Comparison of ENCODE assay signal across 10 cellular contexts in genomic region chr17:50170662-50171370, GRCh38. TPM values are rescaled to one million over a fixed set of nuclear protein-coding genes. Genes with fewer than 3 reads are reported as not detected.
DNase-seq lines count a peak whose midpoint lies in the region; ATAC-seq, FAIRE-seq and TF ChIP-seq lines count a peak whose summit lies in the region.
"Had no signal": no experiment of that assay in that cellular context is flagged by ENCODE, and none has a peak within 500 bp of the region (broad histone marks: within the 10 kb centered on the region; RNA-seq: fewer than 3 reads in every experiment).

No MANE protein-coding gene starts in this region.

- H3K36me3 Mint-ChIP-seq in nephron (ENCODE audit: low read depth), result no peaks in the 10 kb centered on the region

- H3K9me3 ChIP-seq in right lobe of liver (no peaks in the 10 kb centered on the region), A673 (ENCODE audit: low read depth, low read length, poor library complexity, severe bottlenecking) (no peaks in the 10 kb centered on the region)

- no peaks in the 10 kb centered on the region for H3K27me3 ChIP-seq in right lobe of liver
- no peaks in the 10 kb centered on the region for H3K27me3 ChIP-seq in A673 (replicated peaks; ENCODE audit: insufficient read depth, low read depth, low read length, poor library complexity)

- H3K27me3 Mint-ChIP-seq in nephron (ENCODE audit: low read depth), result no peaks in the 10 kb centered on the region
- H3K27me3 Mint-ChIP-seq: memory B cell had no signal

- peak overlapping the region; percentile 19 to 100 (median 77) for H3K27ac Mint-ChIP-seq in nephron
- H3K27ac Mint-ChIP-seq: memory B cell had no signal

- CTCF ChIA-PET in A673 (lab: Charles Lee), result interaction anchor here (0.6 kb wide), 1 partner anchor 29 kb away, joined by 6 read pairs; no protein-coding TSS in a partner anchor

- H3K4me3 ChIP-seq in right lobe of liver, result no peak overlapping the region
- no peak overlapping the region for H3K4me3 ChIP-seq in A673 (ENCODE audit: low read depth, low read length, poor library complexity, severe bottlenecking)

- ATAC-seq in GM18907 (IDR thresholded peaks at IDR 0.05; ENCODE audit: unreplicated experiment) (peak; percentile 72), HG02610 (IDR thresholded peaks at IDR 0.05; ENCODE audit: unreplicated experiment) (peak; percentile 71), right lobe of liver (no peak)

- DNase-seq in RCC 7860 (ENCODE audit: low spot score), result peak; percentile 58
- DNase-seq in GF-D8 (lab: John Stamatoyannopoulos, UW), result no peak
- DNase-seq in right lobe of liver, result no peak
- no peak for DNase-seq in A673 (ENCODE audit: low spot score)
- DNase-seq: stimulated activated CD4-positive, alpha-beta T cell treated with anti-CD3 and anti-CD28 coated beads, Interleukin-1b, Interleukin-23, amount 100 ng/mL, for 48 hours had no signal

- H3K4me1 ChIP-seq in right lobe of liver, result peaks cover 0 to 2% (median 0%) of the 10 kb centered on the region in 4 donors
- no peaks in the 10 kb centered on the region for H3K4me1 ChIP-seq in A673 (ENCODE audit: insufficient read depth, low read length, poor library complexity, severe bottlenecking)

- H3K4me3 Mint-ChIP-seq in nephron, result peak overlapping the region in 1 of 3 experiments; percentile 0
- H3K4me3 Mint-ChIP-seq: memory B cell had no signal

- no peak for TF ChIP-seq CTCF in nephron (IDR thresholded peaks at IDR 0.05; ENCODE audit: unreplicated experiment in 3 of 3)
- no peak for TF ChIP-seq CTCF in right lobe of liver (IDR thresholded peaks at IDR 0.05)
- no peak for TF ChIP-seq CTCF in A673 (conservative IDR thresholded peaks at IDR 0.05; ENCODE audit: low read depth, low read length)

- POLR2A ChIA-PET in A673 (lab: Charles Lee; ENCODE audit: low non-redundant PET), result no interaction called here

- no TSS peak for BruUV-seq in A673 (replicated peaks; lab: Mats Ljungman, UMichigan)

- intact Hi-C loops in right lobe of liver (cut with DNase I), result no loop called here
- intact Hi-C loops in A673 (cut with micrococcal nuclease; ENCODE audit: unreplicated experiment), result no loop called here

- no peak for TF ChIP-seq POLR2A in right lobe of liver (IDR thresholded peaks at IDR 0.05)

- peak; percentile 53 for FAIRE-seq in RCC 7860 (lab: Jason Lieb, UNC)

- WGBS in right lobe of liver (ENCODE audit: insufficient coverage, low coverage, low lambda C conversion rate, missing lambda C conversion rate), result 69% methylated on average over 3 of the region's 10 CpGs

- H3K27ac ChIP-seq in right lobe of liver (no peak overlapping the region), A673 (ENCODE audit: low read depth, low read length, poor library complexity, severe bottlenecking) (no peak overlapping the region)
- H3K27ac ChIP-seq: epithelial cell of prostate had no signal

- H3K36me3 ChIP-seq in right lobe of liver, result no peaks in the 10 kb centered on the region
- H3K36me3 ChIP-seq in A673 (ENCODE audit: insufficient read depth, low read length, poor library complexity, severe bottlenecking), result no peaks in the 10 kb centered on the region

- peaks cover 45% of the 10 kb centered on the region for H3K4me1 Mint-ChIP-seq in nephron

- no peaks in the 10 kb centered on the region for H3K9me3 Mint-ChIP-seq in nephron
- H3K9me3 Mint-ChIP-seq: memory B cell had no signal

RNA-seq across cellular contexts. Expression of gene SGCA, which starts 5.0 kb away (rescaled TPM):
- total RNA-seq in right lobe of liver (1 to 10 TPM in 4 of 6 experiments, under 1 TPM in 2; 0.48 to 2.8 (median 1.6) TPM), A673 (2021) (not detected in 2 replicates)

RNA-seq across cellular contexts. Expression of gene PPP1R9B, which starts 20.3 kb away (rescaled TPM):
- total RNA-seq in right lobe of liver (10 to 100 TPM in 5 of 6 experiments, 1 to 10 TPM in 1; 9.9 to 18.1 (median 12.0) TPM), A673 (2021) (61.3 and 68.4 TPM in 2 replicates)

RNA-seq across cellular contexts. Expression of gene COL1A1, which starts 30.6 kb away (rescaled TPM):
- total RNA-seq in right lobe of liver (100 to 1,000 TPM in 1 of 6 experiments, 10 to 100 TPM in 4, 1 to 10 TPM in 1; 9.3 to 109 (median 34.7) TPM), A673 (2021) (24.6 and 44.7 TPM in 2 replicates)

RNA-seq across cellular contexts. Expression of gene SAMD14, which starts 40.9 kb away (rescaled TPM):
- total RNA-seq in right lobe of liver (1 to 10 TPM in 2 of 6 experiments, under 1 TPM in 3, not detected in 1; 0.50 to 3.8 (median 0.77) TPM), A673 (2021) (45.0 and 51.4 TPM in 2 replicates)

Comparison
In these comparisons a context has a peak if more than half of its experiments do, and no peak if none do; other contexts are left out.
1. ATAC-seq: peak in GM18907 (single experiment) and HG02610 (single experiment); none in right lobe of liver (0 of 4).